2 cellular contexts compared by ENCODE assay signal in genomic region chr22:23364389-23364788, GRCh38.
TF ChIP-seq lines count a peak whose summit lies in the region.

No MANE protein-coding gene starts in this region.

TF ChIP-seq in HepG2, 621 proteins besides CTCF, POLR2A, EP300 and RAD21 (continued from another document):
- no peak for TF ChIP-seq DRAP1 (CRISPR knock-in tag; IDR thresholded peaks at IDR 0.05)
- TF ChIP-seq ZNF768 (CRISPR knock-in tag; IDR thresholded peaks at IDR 0.05) = peak; percentile 56; the same call in 1 of the 2 replicates
- no peak for TF ChIP-seq AHR (CRISPR knock-in tag; IDR thresholded peaks at IDR 0.05)

TF ChIP-seq in K562, 482 proteins besides CTCF, POLR2A, EP300 and RAD21:
- TF ChIP-seq CEBPZ (IDR thresholded peaks at IDR 0.05; ENCODE audit: borderline replicate concordance, low read depth, low read length) (no peak), RNF2 (IDR thresholded peaks at IDR 0.05) (no peak), ATF1 (CRISPR knock-in tag; IDR thresholded peaks at IDR 0.05) (no peak), ATF1 (tag; IDR thresholded peaks at IDR 0.05) (no peak), BRF1 (IDR thresholded peaks at IDR 0.05; ENCODE audit: borderline replicate concordance, extremely low read depth, insufficient read length) (no peak), POLR2AphosphoS2 (IDR thresholded peaks at IDR 0.05; ENCODE audit: low read length) (no peak), ZFP36 (IDR thresholded peaks at IDR 0.05; ENCODE audit: low read depth, low read length, partially characterized antibody) (peak; percentile 55), ZNF407 (IDR thresholded peaks at IDR 0.05; ENCODE audit: low read depth) (no peak), RBM25 (IDR thresholded peaks at IDR 0.05; ENCODE audit: low read depth, low read length, severe bottlenecking) (peak; percentile 47)
- TF ChIP-seq, protein P1, sequence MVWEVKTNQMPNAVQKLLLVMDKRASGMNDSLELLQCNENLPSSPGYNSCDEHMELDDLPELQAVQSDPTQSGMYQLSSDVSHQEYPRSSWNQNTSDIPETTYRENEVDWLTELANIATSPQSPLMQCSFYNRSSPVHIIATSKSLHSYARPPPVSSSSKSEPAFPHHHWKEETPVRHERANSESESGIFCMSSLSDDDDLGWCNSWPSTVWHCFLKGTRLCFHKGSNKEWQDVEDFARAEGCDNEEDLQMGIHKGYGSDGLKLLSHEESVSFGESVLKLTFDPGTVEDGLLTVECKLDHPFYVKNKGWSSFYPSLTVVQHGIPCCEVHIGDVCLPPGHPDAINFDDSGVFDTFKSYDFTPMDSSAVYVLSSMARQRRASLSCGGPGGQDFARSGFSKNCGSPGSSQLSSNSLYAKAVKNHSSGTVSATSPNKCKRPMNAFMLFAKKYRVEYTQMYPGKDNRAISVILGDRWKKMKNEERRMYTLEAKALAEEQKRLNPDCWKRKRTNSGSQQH (CRISPR knock-in tag; IDR thresholded peaks at IDR 0.05) = no peak
- TF ChIP-seq, protein P2, sequence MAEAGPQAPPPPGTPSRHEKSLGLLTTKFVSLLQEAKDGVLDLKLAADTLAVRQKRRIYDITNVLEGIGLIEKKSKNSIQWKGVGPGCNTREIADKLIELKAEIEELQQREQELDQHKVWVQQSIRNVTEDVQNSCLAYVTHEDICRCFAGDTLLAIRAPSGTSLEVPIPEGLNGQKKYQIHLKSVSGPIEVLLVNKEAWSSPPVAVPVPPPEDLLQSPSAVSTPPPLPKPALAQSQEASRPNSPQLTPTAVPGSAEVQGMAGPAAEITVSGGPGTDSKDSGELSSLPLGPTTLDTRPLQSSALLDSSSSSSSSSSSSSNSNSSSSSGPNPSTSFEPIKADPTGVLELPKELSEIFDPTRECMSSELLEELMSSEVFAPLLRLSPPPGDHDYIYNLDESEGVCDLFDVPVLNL (CRISPR knock-in tag; IDR thresholded peaks at IDR 0.05; ENCODE audit: low read depth) = no peak
